2 cellular contexts compared by ENCODE assay signal in the genomic region with DNA sequence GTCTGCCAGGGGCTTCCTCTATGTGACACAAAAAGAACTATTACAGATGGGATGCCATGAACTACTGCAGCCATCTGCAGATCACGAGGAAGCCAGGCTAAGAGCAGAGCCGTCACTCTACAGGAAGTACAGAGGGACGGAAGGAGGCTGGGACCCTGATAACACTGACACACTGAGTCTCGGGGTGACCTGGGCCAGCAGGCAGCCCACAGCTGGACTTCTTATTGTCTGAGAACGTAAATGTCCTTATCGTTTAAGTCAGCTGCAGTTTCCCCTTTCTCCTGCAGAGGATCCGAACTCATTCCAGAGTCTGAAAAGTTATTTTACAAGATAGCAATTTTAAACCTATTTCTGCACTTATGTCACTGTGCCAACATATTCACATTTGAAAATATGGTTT.
TF ChIP-seq lines count a peak whose summit lies in the region.

No MANE protein-coding gene starts in this region.

TF ChIP-seq in SK-N-SH, 30 proteins besides CTCF, POLR2A, EP300 and RAD21:
- no peak for TF ChIP-seq RFX5 (IDR thresholded peaks at IDR 0.05; ENCODE audit: low read length)
- no peak for TF ChIP-seq SMC3 (IDR thresholded peaks at IDR 0.05; ENCODE audit: low read depth, low read length)
- no peak for TF ChIP-seq FOXM1 (IDR thresholded peaks at IDR 0.05; ENCODE audit: low read depth)
- TF ChIP-seq, protein P1, sequence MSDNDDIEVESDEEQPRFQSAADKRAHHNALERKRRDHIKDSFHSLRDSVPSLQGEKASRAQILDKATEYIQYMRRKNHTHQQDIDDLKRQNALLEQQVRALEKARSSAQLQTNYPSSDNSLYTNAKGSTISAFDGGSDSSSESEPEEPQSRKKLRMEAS (IDR thresholded peaks at IDR 0.05; ENCODE audit: low read depth) = no peak
- no peak for TF ChIP-seq MXI1 (IDR thresholded peaks at IDR 0.05; ENCODE audit: low read depth, low read length)
- TF ChIP-seq TEAD4 (IDR thresholded peaks at IDR 0.05; ENCODE audit: borderline replicate concordance, insufficient read depth) = no peak
- no peak for TF ChIP-seq NRF1 (IDR thresholded peaks at IDR 0.05; ENCODE audit: low read depth, low read length)
- no peak for TF ChIP-seq NFIC (IDR thresholded peaks at IDR 0.05; ENCODE audit: borderline replicate concordance)
- no peak for TF ChIP-seq RCOR1 (IDR thresholded peaks at IDR 0.05; ENCODE audit: low read length)
- TF ChIP-seq YY1 (IDR thresholded peaks at IDR 0.05; ENCODE audit: low read depth) = no peak
- TF ChIP-seq ELF1 (IDR thresholded peaks at IDR 0.05) = no peak
- TF ChIP-seq MEF2A (IDR thresholded peaks at IDR 0.05; ENCODE audit: borderline replicate concordance, low read depth) = no peak
- TF ChIP-seq, protein P2, sequence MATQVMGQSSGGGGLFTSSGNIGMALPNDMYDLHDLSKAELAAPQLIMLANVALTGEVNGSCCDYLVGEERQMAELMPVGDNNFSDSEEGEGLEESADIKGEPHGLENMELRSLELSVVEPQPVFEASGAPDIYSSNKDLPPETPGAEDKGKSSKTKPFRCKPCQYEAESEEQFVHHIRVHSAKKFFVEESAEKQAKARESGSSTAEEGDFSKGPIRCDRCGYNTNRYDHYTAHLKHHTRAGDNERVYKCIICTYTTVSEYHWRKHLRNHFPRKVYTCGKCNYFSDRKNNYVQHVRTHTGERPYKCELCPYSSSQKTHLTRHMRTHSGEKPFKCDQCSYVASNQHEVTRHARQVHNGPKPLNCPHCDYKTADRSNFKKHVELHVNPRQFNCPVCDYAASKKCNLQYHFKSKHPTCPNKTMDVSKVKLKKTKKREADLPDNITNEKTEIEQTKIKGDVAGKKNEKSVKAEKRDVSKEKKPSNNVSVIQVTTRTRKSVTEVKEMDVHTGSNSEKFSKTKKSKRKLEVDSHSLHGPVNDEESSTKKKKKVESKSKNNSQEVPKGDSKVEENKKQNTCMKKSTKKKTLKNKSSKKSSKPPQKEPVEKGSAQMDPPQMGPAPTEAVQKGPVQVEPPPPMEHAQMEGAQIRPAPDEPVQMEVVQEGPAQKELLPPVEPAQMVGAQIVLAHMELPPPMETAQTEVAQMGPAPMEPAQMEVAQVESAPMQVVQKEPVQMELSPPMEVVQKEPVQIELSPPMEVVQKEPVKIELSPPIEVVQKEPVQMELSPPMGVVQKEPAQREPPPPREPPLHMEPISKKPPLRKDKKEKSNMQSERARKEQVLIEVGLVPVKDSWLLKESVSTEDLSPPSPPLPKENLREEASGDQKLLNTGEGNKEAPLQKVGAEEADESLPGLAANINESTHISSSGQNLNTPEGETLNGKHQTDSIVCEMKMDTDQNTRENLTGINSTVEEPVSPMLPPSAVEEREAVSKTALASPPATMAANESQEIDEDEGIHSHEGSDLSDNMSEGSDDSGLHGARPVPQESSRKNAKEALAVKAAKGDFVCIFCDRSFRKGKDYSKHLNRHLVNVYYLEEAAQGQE (IDR thresholded peaks at IDR 0.05; ENCODE audit: low read depth, low read length) = no peak
- TF ChIP-seq TCF12 (IDR thresholded peaks at IDR 0.05) = no peak
- no peak for TF ChIP-seq TAF1 (IDR thresholded peaks at IDR 0.05; ENCODE audit: borderline replicate concordance, low read depth, low read length)
- no peak for TF ChIP-seq RXRA (IDR thresholded peaks at IDR 0.05; ENCODE audit: borderline replicate concordance, low read depth)
- TF ChIP-seq, protein P3, sequence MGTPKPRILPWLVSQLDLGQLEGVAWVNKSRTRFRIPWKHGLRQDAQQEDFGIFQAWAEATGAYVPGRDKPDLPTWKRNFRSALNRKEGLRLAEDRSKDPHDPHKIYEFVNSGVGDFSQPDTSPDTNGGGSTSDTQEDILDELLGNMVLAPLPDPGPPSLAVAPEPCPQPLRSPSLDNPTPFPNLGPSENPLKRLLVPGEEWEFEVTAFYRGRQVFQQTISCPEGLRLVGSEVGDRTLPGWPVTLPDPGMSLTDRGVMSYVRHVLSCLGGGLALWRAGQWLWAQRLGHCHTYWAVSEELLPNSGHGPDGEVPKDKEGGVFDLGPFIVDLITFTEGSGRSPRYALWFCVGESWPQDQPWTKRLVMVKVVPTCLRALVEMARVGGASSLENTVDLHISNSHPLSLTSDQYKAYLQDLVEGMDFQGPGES (IDR thresholded peaks at IDR 0.05; ENCODE audit: low read depth, low read length) = no peak
- TF ChIP-seq FOSL2 (IDR thresholded peaks at IDR 0.05; ENCODE audit: borderline replicate concordance, low read depth) = no peak
- TF ChIP-seq POLR2AphosphoS5 (IDR thresholded peaks at IDR 0.05; ENCODE audit: low read depth, low read length) = no peak

TF ChIP-seq in SK-N-SH treated with all-trans-retinoic acid at 6 μM for 48 hours, 23 proteins besides CTCF, POLR2A, EP300 and RAD21:
- TF ChIP-seq ESRRG (CRISPR knock-in tag; IDR thresholded peaks at IDR 0.05) (no peak), ARNTL (CRISPR knock-in tag; IDR thresholded peaks at IDR 0.05; ENCODE audit: borderline replicate concordance, low read depth) (no peak), BACH2 (CRISPR knock-in tag; IDR thresholded peaks at IDR 0.05; ENCODE audit: borderline replicate concordance) (no peak), SNAI2 (CRISPR knock-in tag; IDR thresholded peaks at IDR 0.05) (no peak), TCF4 (CRISPR knock-in tag; IDR thresholded peaks at IDR 0.05; ENCODE audit: borderline replicate concordance) (no peak), TOX (CRISPR knock-in tag; IDR thresholded peaks at IDR 0.05; ENCODE audit: borderline replicate concordance) (no peak), ZC3H10 (CRISPR knock-in tag; IDR thresholded peaks at IDR 0.05) (no peak), ZFP3 (CRISPR knock-in tag; IDR thresholded peaks at IDR 0.05) (no peak), ISL1 (CRISPR knock-in tag; IDR thresholded peaks at IDR 0.05) (no peak), OSR1 (CRISPR knock-in tag; IDR thresholded peaks at IDR 0.05) (no peak)
- TF ChIP-seq, protein P4, sequence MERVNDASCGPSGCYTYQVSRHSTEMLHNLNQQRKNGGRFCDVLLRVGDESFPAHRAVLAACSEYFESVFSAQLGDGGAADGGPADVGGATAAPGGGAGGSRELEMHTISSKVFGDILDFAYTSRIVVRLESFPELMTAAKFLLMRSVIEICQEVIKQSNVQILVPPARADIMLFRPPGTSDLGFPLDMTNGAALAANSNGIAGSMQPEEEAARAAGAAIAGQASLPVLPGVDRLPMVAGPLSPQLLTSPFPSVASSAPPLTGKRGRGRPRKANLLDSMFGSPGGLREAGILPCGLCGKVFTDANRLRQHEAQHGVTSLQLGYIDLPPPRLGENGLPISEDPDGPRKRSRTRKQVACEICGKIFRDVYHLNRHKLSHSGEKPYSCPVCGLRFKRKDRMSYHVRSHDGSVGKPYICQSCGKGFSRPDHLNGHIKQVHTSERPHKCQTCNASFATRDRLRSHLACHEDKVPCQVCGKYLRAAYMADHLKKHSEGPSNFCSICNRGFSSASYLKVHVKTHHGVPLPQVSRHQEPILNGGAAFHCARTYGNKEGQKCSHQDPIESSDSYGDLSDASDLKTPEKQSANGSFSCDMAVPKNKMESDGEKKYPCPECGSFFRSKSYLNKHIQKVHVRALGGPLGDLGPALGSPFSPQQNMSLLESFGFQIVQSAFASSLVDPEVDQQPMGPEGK (CRISPR knock-in tag; IDR thresholded peaks at IDR 0.05; ENCODE audit: borderline replicate concordance) = no peak
